In genomic region chr4:77308843-77309242, GRCh38 we compare ENCODE assay signal across 8 cellular contexts.
DNase-seq lines count a peak whose midpoint lies in the region; ATAC-seq and TF ChIP-seq lines count a peak whose summit lies in the region.

No MANE protein-coding gene starts in this region.

- DNase-seq in NCI-H69 (lab: John Stamatoyannopoulos, UW) (peak; percentile 42), dermis blood vessel endothelial cell (peak; percentile 35), activated gamma-delta T cell treated with Interleukin-2 at 50 U/mL for 16 hours (no peak)
- DNase-seq in stimulated activated effector memory CD8-positive, alpha-beta T cell treated with anti-CD3 and anti-CD28 coated beads, Interleukin-12 subunit alpha, Interleukin-12 subunit beta, amount 100 ng/mL, for 72 hours (ENCODE audit: low spot score in 2 of 2) = no peak
- no peak for DNase-seq in stimulated activated CD4-positive, alpha-beta T cell treated with anti-CD3 and anti-CD28 coated beads, Interleukin-12 subunit alpha, Interleukin-12 subunit beta, amount 100 ng/mL, for 4 hours

- H3K4me1 Mint-ChIP-seq in stimulated activated effector memory CD8-positive, alpha-beta T cell treated with anti-CD3 and anti-CD28 coated beads, Interleukin-12 subunit alpha, Interleukin-12 subunit beta, amount 100 ng/mL, for 72 hours = no peaks in the 10 kb centered on the region

- H3K9me3 Mint-ChIP-seq in stimulated activated effector memory CD8-positive, alpha-beta T cell treated with anti-CD3 and anti-CD28 coated beads, Interleukin-12 subunit alpha, Interleukin-12 subunit beta, amount 100 ng/mL, for 72 hours = no peaks in the 10 kb centered on the region

- no peak overlapping the region for H3K27ac ChIP-seq in C4-2B

- TF ChIP-seq CTCF in C4-2B (conservative IDR thresholded peaks at IDR 0.05) = peak; percentile 69

- no peaks in the 10 kb centered on the region for H3K36me3 Mint-ChIP-seq in stimulated activated effector memory CD8-positive, alpha-beta T cell treated with anti-CD3 and anti-CD28 coated beads, Interleukin-12 subunit alpha, Interleukin-12 subunit beta, amount 100 ng/mL, for 72 hours

- no peak overlapping the region for H3K27ac Mint-ChIP-seq in stimulated activated effector memory CD8-positive, alpha-beta T cell treated with anti-CD3 and anti-CD28 coated beads, Interleukin-12 subunit alpha, Interleukin-12 subunit beta, amount 100 ng/mL, for 72 hours

- H3K4me3 Mint-ChIP-seq in stimulated activated effector memory CD8-positive, alpha-beta T cell treated with anti-CD3 and anti-CD28 coated beads, Interleukin-12 subunit alpha, Interleukin-12 subunit beta, amount 100 ng/mL, for 72 hours = no peak overlapping the region

- peak; percentile 72 for ATAC-seq in GM18868 (IDR thresholded peaks at IDR 0.05; ENCODE audit: unreplicated experiment)
- peak; percentile 52 for ATAC-seq in stimulated activated effector memory CD8-positive, alpha-beta T cell treated with anti-CD3 and anti-CD28 coated beads, Interleukin-12 subunit alpha, Interleukin-12 subunit beta, amount 100 ng/mL, for 72 hours
- no peak for ATAC-seq in HG03045 (IDR thresholded peaks at IDR 0.05; ENCODE audit: unreplicated experiment)

Comparison
In these comparisons a context has a peak if more than half of its experiments do, and no peak if none do; other contexts are left out.
1. DNase-seq: peak in NCI-H69 (single experiment) and dermis blood vessel endothelial cell (single experiment); none in stimulated activated effector memory CD8-positive, alpha-beta T cell treated with anti-CD3 and anti-CD28 coated beads, Interleukin-12 subunit alpha, Interleukin-12 subunit beta, amount 100 ng/mL, for 72 hours (0 of 2), activated gamma-delta T cell treated with Interleukin-2 at 50 U/mL for 16 hours (single experiment) and stimulated activated CD4-positive, alpha-beta T cell treated with anti-CD3 and anti-CD28 coated beads, Interleukin-12 subunit alpha, Interleukin-12 subunit beta, amount 100 ng/mL, for 4 hours (single experiment).